7 cellular contexts compared by ENCODE assay signal in the genomic region with DNA sequence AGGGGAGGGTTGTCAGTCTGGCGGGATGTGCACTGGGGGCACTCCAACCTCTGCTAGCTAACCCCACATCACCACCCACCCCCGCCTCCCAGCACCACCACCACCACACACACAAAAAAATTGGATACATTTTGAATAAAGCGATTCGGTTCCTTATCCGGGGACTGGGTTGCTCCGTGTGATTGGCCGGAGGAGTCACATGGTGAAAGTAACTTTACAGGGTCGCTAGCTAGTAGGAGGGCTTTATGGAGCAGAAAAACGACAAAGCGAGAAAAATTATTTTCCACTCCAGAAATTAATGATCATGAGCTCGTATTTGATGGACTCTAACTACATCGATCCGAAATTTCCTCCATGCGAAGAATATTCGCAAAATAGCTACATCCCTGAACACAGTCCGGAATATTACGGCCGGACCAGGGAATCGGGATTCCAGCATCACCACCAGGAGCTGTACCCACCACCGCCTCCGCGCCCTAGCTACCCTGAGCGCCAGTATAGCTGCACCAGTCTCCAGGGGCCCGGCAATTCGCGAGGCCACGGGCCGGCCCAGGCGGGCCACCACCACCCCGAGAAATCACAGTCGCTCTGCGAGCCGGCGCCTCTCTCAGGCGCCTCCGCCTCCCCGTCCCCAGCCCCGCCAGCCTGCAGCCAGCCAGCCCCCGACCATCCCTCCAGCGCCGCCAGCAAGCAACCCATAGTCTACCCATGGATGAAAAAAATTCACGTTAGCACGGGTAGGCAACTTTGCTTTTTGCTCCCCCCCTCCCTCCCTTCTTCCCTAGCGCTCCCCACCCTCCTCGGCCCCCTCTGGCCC. TPM values are rescaled to one million over a fixed set of nuclear protein-coding genes. Genes with fewer than 3 reads are reported as not detected.
DNase-seq lines count a peak whose midpoint lies in the region; ATAC-seq and TF ChIP-seq lines count a peak whose summit lies in the region.

HOXC4 (plus strand) TSS at position 211 of the 817 bp plus-strand sequence; CDS start at position 299, 88 bp downstream.

- H3K4me3 ChIP-seq in SK-N-MC: peak within 1 kb of the TSS; percentile 70
- H3K4me3 ChIP-seq in gastroesophageal sphincter: peak within 1 kb of the TSS; percentile 78 to 86
- H3K4me3 ChIP-seq in psoas muscle: peak within 1 kb of the TSS; percentile 63

- TF ChIP-seq CTCF in GM13976 (IDR thresholded peaks at IDR 0.05; ENCODE audit: borderline replicate concordance, control extremely low read depth, extremely low read depth, insufficient read depth, missing control alignments) (no peak), gastroesophageal sphincter (IDR thresholded peaks at IDR 0.05) (peak in 1 of 4 experiments; percentile 4), psoas muscle (IDR thresholded peaks at IDR 0.05) (no peak)

- peak; percentile 47 for ATAC-seq in HG02588 (IDR thresholded peaks at IDR 0.05; ENCODE audit: unreplicated experiment)
- peak; percentile 85 for ATAC-seq in gastroesophageal sphincter
- ATAC-seq in psoas muscle: peak; percentile 52 to 80 (median 63)

- in situ Hi-C loops in GM13976 (cut with MboI; ENCODE audit: low sequenced_read_pairs, unreplicated experiment): no loop called here

- peaks cover 4% of the 10 kb centered on the region; the same call in 1 of the 2 replicates for H3K36me3 ChIP-seq in SK-N-MC (ENCODE audit: insufficient read depth, low read length)
- no peaks in the 10 kb centered on the region for H3K36me3 ChIP-seq in gastroesophageal sphincter
- no peaks in the 10 kb centered on the region for H3K36me3 ChIP-seq in psoas muscle (ENCODE audit: insufficient read depth in 1 of 2, low read depth in 1 of 2)

- no peak for TF ChIP-seq POLR2A in gastroesophageal sphincter (IDR thresholded peaks at IDR 0.05)

- H3K4me1 ChIP-seq in gastroesophageal sphincter: peaks cover 0 to 54% (median 6%) of the 10 kb centered on the region in 3 donors
- no peaks in the 10 kb centered on the region for H3K4me1 ChIP-seq in psoas muscle

- H3K27ac ChIP-seq in SK-N-MC (no peak within 1 kb of the TSS), gastroesophageal sphincter (peak within 1 kb of the TSS; percentile 6 to 91 (median 76)), psoas muscle (no peak within 1 kb of the TSS)

- DNase-seq in GM13976 (ENCODE audit: low spot score) (peak; percentile 81), SK-N-MC (ENCODE audit: low read depth, low spot score) (no peak), psoas muscle (no peak), NCI-H1105 treated with DMSO at 0.1 percent for 48 hours (lab: John Stamatoyannopoulos, UW) (no peak)
- no peak for DNase-seq in stimulated activated CD4-positive, alpha-beta T cell treated with anti-CD3 and anti-CD28 coated beads, Interleukin-15, amount 100 ng/mL, for 24 hours

- WGBS in gastroesophageal sphincter (ENCODE audit: low coverage in 1 of 2), 2 donors: 0 to 1% methylated on average over 9 to 20 of the region's 45 CpGs
- WGBS in psoas muscle, 3 donors: 17 to 27% (median 20%) methylated on average over 38 to 45 of the region's 45 CpGs

- H3K27me3 ChIP-seq in gastroesophageal sphincter: peaks cover 6% of the 10 kb centered on the region
- no peaks in the 10 kb centered on the region for H3K27me3 ChIP-seq in psoas muscle (ENCODE audit: insufficient read depth in 3 of 3, low read length in 2 of 3)

- H3K9me3 ChIP-seq in SK-N-MC (ENCODE audit: low read depth, low read length): no peaks in the 10 kb centered on the region
- no peaks in the 10 kb centered on the region for H3K9me3 ChIP-seq in gastroesophageal sphincter
- no peaks in the 10 kb centered on the region for H3K9me3 ChIP-seq in psoas muscle

- intact Hi-C loops in psoas muscle (cut with DNase I): no loop called here

- no peak within 1 kb of the TSS for H3K9ac ChIP-seq in SK-N-MC (ENCODE audit: insufficient read length)

- TF ChIP-seq EP300 in gastroesophageal sphincter (IDR thresholded peaks at IDR 0.05): no peak

RNA-seq across cellular contexts. Expression of gene HOXC4, which starts in this region (rescaled TPM):
- total RNA-seq in gastroesophageal sphincter (1 to 10 TPM in 3 of 4 donors, under 1 TPM in 1; 0.69 to 5.7 (median 2.7) TPM), psoas muscle (1 to 10 TPM; 1.6 to 4.7 (median 2.6) TPM)
- 1 to 10 TPM in 2 of 3 donors, under 1 TPM in 1; 0.72 to 1.4 (median 1.1) TPM for polyA plus RNA-seq in psoas muscle

Comparison
In these comparisons a context has a peak if more than half of its experiments do, and no peak if none do; other contexts are left out.
1. H3K27ac ChIP-seq: peak in gastroesophageal sphincter (4 of 4); none in SK-N-MC (single experiment) and psoas muscle (single experiment).
2. Peak in every context shown above with its lines, with median percentiles within 50 percentile points of each other: ATAC-seq and H3K4me3 ChIP-seq.